In the genomic region with DNA sequence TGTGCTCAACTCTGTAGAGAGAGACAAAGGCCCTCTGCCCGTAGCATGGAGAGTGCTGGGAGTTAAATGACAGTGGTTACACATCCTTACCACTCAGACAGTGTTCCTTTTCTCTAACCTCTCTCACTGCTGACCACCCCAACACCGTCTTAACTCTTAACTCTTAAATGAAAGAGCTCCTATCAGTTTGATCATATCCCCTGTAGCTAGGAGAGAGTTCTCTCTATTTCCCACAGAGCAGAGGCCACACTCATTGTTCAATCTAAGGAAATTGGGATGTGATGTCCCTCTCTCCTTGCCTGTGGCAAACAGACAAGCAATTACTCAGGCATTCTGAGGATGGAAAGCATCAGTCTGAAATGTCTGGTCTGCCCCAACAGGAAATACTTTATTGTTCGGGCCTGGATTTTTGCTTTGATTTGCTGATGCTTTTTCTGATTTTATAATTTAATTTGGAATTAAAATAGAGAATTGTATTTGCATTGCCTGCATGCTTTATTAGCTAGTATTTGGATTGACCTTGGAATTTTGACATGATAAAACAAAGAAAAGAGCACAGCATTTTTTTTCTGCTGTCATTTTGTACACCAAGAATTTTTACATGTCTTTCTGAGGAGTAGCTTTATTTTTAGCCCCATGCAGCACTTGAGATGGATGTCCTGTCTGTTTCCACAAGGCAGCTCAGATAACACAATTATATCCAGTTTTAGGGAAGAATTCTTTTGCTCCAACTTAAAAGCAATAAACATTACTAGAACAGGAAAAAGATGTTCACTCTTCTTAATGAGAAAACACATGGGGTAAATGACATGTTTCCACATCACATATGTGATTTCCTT, we compare ENCODE assay signal across 2 cellular contexts.
TF ChIP-seq lines count a peak whose summit lies in the region.

No MANE protein-coding gene starts in this region.

TF ChIP-seq in GM23338, 12 proteins besides CTCF, POLR2A, EP300 and RAD21:
- TF ChIP-seq NANOG (IDR thresholded peaks at IDR 0.05; ENCODE audit: borderline replicate concordance): no peak

TF ChIP-seq in H1, 55 proteins besides CTCF, POLR2A, EP300 and RAD21:
- TF ChIP-seq, protein P1, sequence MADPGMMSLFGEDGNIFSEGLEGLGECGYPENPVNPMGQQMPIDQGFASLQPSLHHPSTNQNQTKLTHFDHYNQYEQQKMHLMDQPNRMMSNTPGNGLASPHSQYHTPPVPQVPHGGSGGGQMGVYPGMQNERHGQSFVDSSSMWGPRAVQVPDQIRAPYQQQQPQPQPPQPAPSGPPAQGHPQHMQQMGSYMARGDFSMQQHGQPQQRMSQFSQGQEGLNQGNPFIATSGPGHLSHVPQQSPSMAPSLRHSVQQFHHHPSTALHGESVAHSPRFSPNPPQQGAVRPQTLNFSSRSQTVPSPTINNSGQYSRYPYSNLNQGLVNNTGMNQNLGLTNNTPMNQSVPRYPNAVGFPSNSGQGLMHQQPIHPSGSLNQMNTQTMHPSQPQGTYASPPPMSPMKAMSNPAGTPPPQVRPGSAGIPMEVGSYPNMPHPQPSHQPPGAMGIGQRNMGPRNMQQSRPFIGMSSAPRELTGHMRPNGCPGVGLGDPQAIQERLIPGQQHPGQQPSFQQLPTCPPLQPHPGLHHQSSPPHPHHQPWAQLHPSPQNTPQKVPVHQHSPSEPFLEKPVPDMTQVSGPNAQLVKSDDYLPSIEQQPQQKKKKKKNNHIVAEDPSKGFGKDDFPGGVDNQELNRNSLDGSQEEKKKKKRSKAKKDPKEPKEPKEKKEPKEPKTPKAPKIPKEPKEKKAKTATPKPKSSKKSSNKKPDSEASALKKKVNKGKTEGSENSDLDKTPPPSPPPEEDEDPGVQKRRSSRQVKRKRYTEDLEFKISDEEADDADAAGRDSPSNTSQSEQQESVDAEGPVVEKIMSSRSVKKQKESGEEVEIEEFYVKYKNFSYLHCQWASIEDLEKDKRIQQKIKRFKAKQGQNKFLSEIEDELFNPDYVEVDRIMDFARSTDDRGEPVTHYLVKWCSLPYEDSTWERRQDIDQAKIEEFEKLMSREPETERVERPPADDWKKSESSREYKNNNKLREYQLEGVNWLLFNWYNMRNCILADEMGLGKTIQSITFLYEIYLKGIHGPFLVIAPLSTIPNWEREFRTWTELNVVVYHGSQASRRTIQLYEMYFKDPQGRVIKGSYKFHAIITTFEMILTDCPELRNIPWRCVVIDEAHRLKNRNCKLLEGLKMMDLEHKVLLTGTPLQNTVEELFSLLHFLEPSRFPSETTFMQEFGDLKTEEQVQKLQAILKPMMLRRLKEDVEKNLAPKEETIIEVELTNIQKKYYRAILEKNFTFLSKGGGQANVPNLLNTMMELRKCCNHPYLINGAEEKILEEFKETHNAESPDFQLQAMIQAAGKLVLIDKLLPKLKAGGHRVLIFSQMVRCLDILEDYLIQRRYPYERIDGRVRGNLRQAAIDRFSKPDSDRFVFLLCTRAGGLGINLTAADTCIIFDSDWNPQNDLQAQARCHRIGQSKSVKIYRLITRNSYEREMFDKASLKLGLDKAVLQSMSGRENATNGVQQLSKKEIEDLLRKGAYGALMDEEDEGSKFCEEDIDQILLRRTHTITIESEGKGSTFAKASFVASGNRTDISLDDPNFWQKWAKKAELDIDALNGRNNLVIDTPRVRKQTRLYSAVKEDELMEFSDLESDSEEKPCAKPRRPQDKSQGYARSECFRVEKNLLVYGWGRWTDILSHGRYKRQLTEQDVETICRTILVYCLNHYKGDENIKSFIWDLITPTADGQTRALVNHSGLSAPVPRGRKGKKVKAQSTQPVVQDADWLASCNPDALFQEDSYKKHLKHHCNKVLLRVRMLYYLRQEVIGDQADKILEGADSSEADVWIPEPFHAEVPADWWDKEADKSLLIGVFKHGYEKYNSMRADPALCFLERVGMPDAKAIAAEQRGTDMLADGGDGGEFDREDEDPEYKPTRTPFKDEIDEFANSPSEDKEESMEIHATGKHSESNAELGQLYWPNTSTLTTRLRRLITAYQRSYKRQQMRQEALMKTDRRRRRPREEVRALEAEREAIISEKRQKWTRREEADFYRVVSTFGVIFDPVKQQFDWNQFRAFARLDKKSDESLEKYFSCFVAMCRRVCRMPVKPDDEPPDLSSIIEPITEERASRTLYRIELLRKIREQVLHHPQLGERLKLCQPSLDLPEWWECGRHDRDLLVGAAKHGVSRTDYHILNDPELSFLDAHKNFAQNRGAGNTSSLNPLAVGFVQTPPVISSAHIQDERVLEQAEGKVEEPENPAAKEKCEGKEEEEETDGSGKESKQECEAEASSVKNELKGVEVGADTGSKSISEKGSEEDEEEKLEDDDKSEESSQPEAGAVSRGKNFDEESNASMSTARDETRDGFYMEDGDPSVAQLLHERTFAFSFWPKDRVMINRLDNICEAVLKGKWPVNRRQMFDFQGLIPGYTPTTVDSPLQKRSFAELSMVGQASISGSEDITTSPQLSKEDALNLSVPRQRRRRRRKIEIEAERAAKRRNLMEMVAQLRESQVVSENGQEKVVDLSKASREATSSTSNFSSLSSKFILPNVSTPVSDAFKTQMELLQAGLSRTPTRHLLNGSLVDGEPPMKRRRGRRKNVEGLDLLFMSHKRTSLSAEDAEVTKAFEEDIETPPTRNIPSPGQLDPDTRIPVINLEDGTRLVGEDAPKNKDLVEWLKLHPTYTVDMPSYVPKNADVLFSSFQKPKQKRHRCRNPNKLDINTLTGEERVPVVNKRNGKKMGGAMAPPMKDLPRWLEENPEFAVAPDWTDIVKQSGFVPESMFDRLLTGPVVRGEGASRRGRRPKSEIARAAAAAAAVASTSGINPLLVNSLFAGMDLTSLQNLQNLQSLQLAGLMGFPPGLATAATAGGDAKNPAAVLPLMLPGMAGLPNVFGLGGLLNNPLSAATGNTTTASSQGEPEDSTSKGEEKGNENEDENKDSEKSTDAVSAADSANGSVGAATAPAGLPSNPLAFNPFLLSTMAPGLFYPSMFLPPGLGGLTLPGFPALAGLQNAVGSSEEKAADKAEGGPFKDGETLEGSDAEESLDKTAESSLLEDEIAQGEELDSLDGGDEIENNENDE (IDR thresholded peaks at IDR 0.05; ENCODE audit: insufficient replicate concordance, low read length): no peak
- TF ChIP-seq, protein P2, sequence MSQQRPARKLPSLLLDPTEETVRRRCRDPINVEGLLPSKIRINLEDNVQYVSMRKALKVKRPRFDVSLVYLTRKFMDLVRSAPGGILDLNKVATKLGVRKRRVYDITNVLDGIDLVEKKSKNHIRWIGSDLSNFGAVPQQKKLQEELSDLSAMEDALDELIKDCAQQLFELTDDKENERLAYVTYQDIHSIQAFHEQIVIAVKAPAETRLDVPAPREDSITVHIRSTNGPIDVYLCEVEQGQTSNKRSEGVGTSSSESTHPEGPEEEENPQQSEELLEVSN (IDR thresholded peaks at IDR 0.05): no peak
- no peak for TF ChIP-seq SP2 (IDR thresholded peaks at IDR 0.05; ENCODE audit: low read length)
- TF ChIP-seq YY1 (IDR thresholded peaks at IDR 0.05; ENCODE audit: low read depth, low read length): no peak
- no peak for TF ChIP-seq CHD1 (IDR thresholded peaks at IDR 0.05; ENCODE audit: low read depth, low read length)
- TF ChIP-seq NANOG (IDR thresholded peaks at IDR 0.05; ENCODE audit: insufficient read depth, low read depth, low read length, poor library complexity, severe bottlenecking): no peak
- no peak for TF ChIP-seq TCF12 (IDR thresholded peaks at IDR 0.05; ENCODE audit: low read depth, low read length)
- no peak for TF ChIP-seq TBP (IDR thresholded peaks at IDR 0.05; ENCODE audit: low read depth, low read length)
- TF ChIP-seq GTF2F1 (IDR thresholded peaks at IDR 0.05; ENCODE audit: borderline replicate concordance, low read depth, low read length): no peak
- TF ChIP-seq RFX5 (IDR thresholded peaks at IDR 0.05; ENCODE audit: borderline replicate concordance, low read depth, low read length): no peak
- no peak for TF ChIP-seq SIN3A (conservative IDR thresholded peaks at IDR 0.05 in 1 of 2, IDR thresholded peaks at IDR 0.05 in 1 of 2; ENCODE audit: low read depth in 1 of 2, low read length in 2 of 2)
- no peak for TF ChIP-seq HDAC6 (IDR thresholded peaks at IDR 0.05; ENCODE audit: low read depth, low read length)
- TF ChIP-seq HDAC2 (IDR thresholded peaks at IDR 0.05; ENCODE audit: borderline replicate concordance in 1 of 2, low read depth in 2 of 2, low read length in 2 of 2): no peak
- TF ChIP-seq CBX5 (IDR thresholded peaks at IDR 0.05; ENCODE audit: low read depth, low read length): no peak
- TF ChIP-seq BRCA1 (IDR thresholded peaks at IDR 0.05; ENCODE audit: low read depth, low read length): no peak
- TF ChIP-seq SP1 (IDR thresholded peaks at IDR 0.05; ENCODE audit: low read depth, low read length): no peak
- no peak for TF ChIP-seq MAX (IDR thresholded peaks at IDR 0.05)
- no peak for TF ChIP-seq TAF1 (IDR thresholded peaks at IDR 0.05; ENCODE audit: low read depth, low read length)
- no peak for TF ChIP-seq SIRT6 (IDR thresholded peaks at IDR 0.05; ENCODE audit: low read length)
- TF ChIP-seq CHD2 (IDR thresholded peaks at IDR 0.05; ENCODE audit: low read length): no peak
